ENCODE assay signal across 32 cellular contexts in the genomic region with DNA sequence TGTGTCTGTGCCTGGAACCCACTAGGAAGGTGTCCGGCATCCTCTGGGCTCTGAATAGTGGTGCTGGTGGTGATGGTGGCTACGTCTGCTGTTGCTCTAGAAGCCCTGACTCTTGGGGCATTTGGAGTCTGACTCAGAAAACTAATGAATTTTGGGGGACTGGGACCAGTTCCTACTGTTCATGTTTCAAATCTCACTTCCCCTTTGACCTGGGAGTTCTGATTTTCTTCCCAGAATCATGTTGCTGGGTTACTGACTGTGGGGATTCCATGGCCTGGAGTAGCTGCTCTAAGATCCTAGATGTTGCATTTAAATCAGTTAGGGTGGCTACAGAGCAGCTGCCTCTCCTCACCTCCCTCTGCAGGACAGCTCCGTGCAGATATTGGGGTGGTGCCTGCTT. TPM values are rescaled to one million over a fixed set of nuclear protein-coding genes. Genes with fewer than 3 reads are reported as not detected.
DNase-seq lines count a peak whose midpoint lies in the region; ATAC-seq and TF ChIP-seq lines count a peak whose summit lies in the region.
"Had no signal": no experiment of that assay in that cellular context is flagged by ENCODE, and none has a peak within 500 bp of the region (broad histone marks: within the 10 kb centered on the region; RNA-seq: fewer than 3 reads in every experiment).

No MANE protein-coding gene starts in this region.

- ATAC-seq in activated B cell treated with CpG ODN at 0.5 μM for 24 hours (ENCODE audit: low read depth) (no peak), GM18519 (IDR thresholded peaks at IDR 0.05; ENCODE audit: low FRiP score, unreplicated experiment) (no peak), HG03520 (IDR thresholded peaks at IDR 0.05; ENCODE audit: unreplicated experiment) (no peak)
- ATAC-seq: foreskin keratinocyte, GM23338, psoas muscle, T-helper 17 cell had no signal

- DNase-seq in CD14-positive monocyte (ENCODE audit: low spot score): no peak
- peak; percentile 44 for DNase-seq in GM12865 (ENCODE audit: low read depth)
- DNase-seq in activated B cell treated with CpG ODN at 0.5 μM for 24 hours: no peak
- no peak for DNase-seq in neural crest cell (ENCODE audit: low read depth, low spot score)
- DNase-seq in SW 1271 (lab: John Stamatoyannopoulos, UW): no peak
- DNase-seq: ACHN; activated CD4-positive, alpha-beta memory T cell treated with anti-CD3 and anti-CD28 coated beads for 36 hours; activated CD4-positive, CD25-positive, alpha-beta regulatory T cell treated with anti-CD3 and anti-CD28 coated beads, Interleukin-2, amount 50 U/mL, for 72 hours; activated naive CD4-positive, alpha-beta T cell treated with Interleukin-2 at 50 U/mL for 16 hours; BE2C; DMS153; foreskin keratinocyte; head of caudate nucleus; IMR-90; islet precursor cell; left ventricle myocardium inferior; NCI-H1092; NCI-H1694 treated with DMSO at 0.1 percent for 48 hours; NCI-H2171; NCI-H526; nucleus accumbens; PC-9; psoas muscle; stimulated activated CD4-positive, alpha-beta T cell treated with anti-CD3 and anti-CD28 coated beads, Interleukin-4, amount 100 ng/mL, for 24 hours; T-helper 17 cell had no signal

- intact Hi-C loops in CD14-positive monocyte (cut with micrococcal nuclease): no loop called here
- intact Hi-C loops in activated B cell treated with CpG ODN at 0.5 μM for 24 hours (cut with micrococcal nuclease): loop anchor here (5.0 kb wide), 1 partner anchor 140 kb away; no protein-coding TSS in a partner anchor

- H3K27ac Mint-ChIP-seq in CD14-positive monocyte: peak overlapping the region in 4 of 7 donors; percentile 7 to 48 (median 28)
- H3K27ac Mint-ChIP-seq in activated B cell treated with CpG ODN at 0.5 μM for 24 hours: peak overlapping the region; percentile 99
- H3K27ac Mint-ChIP-seq in neural crest cell (ENCODE audit: unreplicated experiment): no peak overlapping the region
- H3K27ac Mint-ChIP-seq: activated CD4-positive, alpha-beta memory T cell treated with anti-CD3 and anti-CD28 coated beads for 36 hours; activated T-helper 1 cell treated with anti-CD3 and anti-CD28 coated beads, Interleukin-12 subunit alpha, Interleukin-12 subunit beta, Interleukin-2, Interleukin-4 antibody, amounts not matched to agents 30 ng/mL and 10 ng/mL and 1 ng/mL, durations not matched to agents 14 hours and 24 hours and 36 hours; brain; GM23338; T-helper 17 cell had no signal

- H3K27me3 Mint-ChIP-seq in CD14-positive monocyte (ENCODE audit: low read depth in 3 of 3) (peaks cover 17 to 26% (median 19%) of the 10 kb centered on the region in 3 donors), activated B cell treated with CpG ODN at 0.5 μM for 24 hours (no peaks in the 10 kb centered on the region), neural crest cell (ENCODE audit: low read depth) (peaks cover 43% of the 10 kb centered on the region)

- H3K4me1 Mint-ChIP-seq in CD14-positive monocyte (peaks cover 64% of the 10 kb centered on the region), activated B cell treated with CpG ODN at 0.5 μM for 24 hours (peaks cover 76% of the 10 kb centered on the region), neural crest cell (peaks cover 7% of the 10 kb centered on the region)

- H3K9me3 Mint-ChIP-seq in CD14-positive monocyte (peaks cover 0 to 2% (median 0%) of the 10 kb centered on the region in 7 donors), activated B cell treated with CpG ODN at 0.5 μM for 24 hours (no peaks in the 10 kb centered on the region), neural crest cell (no peaks in the 10 kb centered on the region)
- H3K9me3 Mint-ChIP-seq: activated CD4-positive, alpha-beta memory T cell treated with anti-CD3 and anti-CD28 coated beads for 36 hours; activated T-helper 1 cell treated with anti-CD3 and anti-CD28 coated beads, Interleukin-12 subunit alpha, Interleukin-12 subunit beta, Interleukin-2, Interleukin-4 antibody, amounts not matched to agents 30 ng/mL and 10 ng/mL and 1 ng/mL, durations not matched to agents 14 hours and 24 hours and 36 hours; brain; GM23338 had no signal

- CTCF ChIA-PET in activated B cell treated with CpG ODN at 0.5 μM for 24 hours (lab: Charles Lee): interaction anchor here (0.7 to 5.7 kb wide), 5 partner anchors 12 to 63 kb away, joined by 3 to 44 read pairs (median 21); no protein-coding TSS in a partner anchor

- H3K36me3 Mint-ChIP-seq in CD14-positive monocyte: no peaks in the 10 kb centered on the region
- H3K36me3 Mint-ChIP-seq in activated B cell treated with CpG ODN at 0.5 μM for 24 hours (ENCODE audit: low read depth): peaks cover 73% of the 10 kb centered on the region
- H3K36me3 Mint-ChIP-seq in neural crest cell (ENCODE audit: low read depth): no peaks in the 10 kb centered on the region
- H3K36me3 Mint-ChIP-seq: activated CD4-positive, alpha-beta memory T cell treated with anti-CD3 and anti-CD28 coated beads for 36 hours; brain had no signal

- POLR2A ChIA-PET in activated B cell treated with CpG ODN at 0.5 μM for 24 hours (lab: Charles Lee): interaction anchor here (0.5 to 6.2 kb wide), 12 partner anchors 11 to 285 kb away, joined by 5 to 122 read pairs (median 32); a partner anchor contains a TSS

- TF ChIP-seq CTCF in CD14-positive monocyte (IDR thresholded peaks at IDR 0.05) (no peak), GM12865 (IDR thresholded peaks at IDR 0.05; ENCODE audit: insufficient read depth, low read depth, low read length, missing control alignments) (no peak), activated B cell treated with CpG ODN at 0.5 μM for 24 hours (IDR thresholded peaks at IDR 0.05) (no peak), neural crest cell (conservative IDR thresholded peaks at IDR 0.05) (no peak)

- peak overlapping the region; percentile 88 for H3K4me3 ChIP-seq in GM12865 (ENCODE audit: low read depth, low read length)
- H3K4me3 ChIP-seq: esophagus muscularis mucosa, GM23338, left ventricle myocardium inferior, PC-9, psoas muscle, SK-N-MC had no signal

- H3K4me3 Mint-ChIP-seq in CD14-positive monocyte: peak overlapping the region; percentile 27 to 51
- peak overlapping the region; percentile 98 for H3K4me3 Mint-ChIP-seq in activated B cell treated with CpG ODN at 0.5 μM for 24 hours
- H3K4me3 Mint-ChIP-seq in neural crest cell: peak overlapping the region; percentile 39
- H3K4me3 Mint-ChIP-seq: activated CD4-positive, alpha-beta memory T cell treated with anti-CD3 and anti-CD28 coated beads for 36 hours; activated T-helper 1 cell treated with anti-CD3 and anti-CD28 coated beads, Interleukin-12 subunit alpha, Interleukin-12 subunit beta, Interleukin-2, Interleukin-4 antibody, amounts not matched to agents 30 ng/mL and 10 ng/mL and 1 ng/mL, durations not matched to agents 14 hours and 24 hours and 36 hours; GM23338; T-helper 17 cell had no signal

RNA-seq across cellular contexts. Expression of a gene that starts 3.2 kb away (rescaled TPM):
- polyA plus RNA-seq in CD14-positive monocyte: 1 to 10 TPM; 2.9 to 4.4 TPM
- total RNA-seq in activated B cell treated with CpG ODN at 0.5 μM for 24 hours (332 and 341 TPM in 2 replicates), neural crest cell (15.9 and 16.7 TPM in 2 replicates)

RNA-seq across cellular contexts. Expression of a gene that starts 40.7 kb away (rescaled TPM):
- polyA plus RNA-seq in CD14-positive monocyte: not detected
- total RNA-seq in activated B cell treated with CpG ODN at 0.5 μM for 24 hours: 0.66 and 1.8 TPM in 2 replicates
- total RNA-seq in neural crest cell: 104 and 119 TPM in 2 replicates
- total RNA-seq: T-helper 17 cell had no signal

Comparison
In these comparisons a context has a peak if more than half of its experiments do, and no peak if none do; other contexts are left out.
1. H3K4me3 Mint-ChIP-seq: peak in every context shown above with its lines; median percentile 98 in activated B cell treated with CpG ODN at 0.5 μM for 24 hours; 39 in CD14-positive monocyte; 39 in neural crest cell.
2. RNA of a gene that starts 3.2 kb away (total RNA-seq): 332 to 341 TPM in activated B cell treated with CpG ODN at 0.5 μM for 24 hours; 15.9 to 16.7 TPM in neural crest cell; every median in the first group is over 10 times any median in the second.
3. RNA of a gene that starts 40.7 kb away (total RNA-seq): 104 to 119 TPM in neural crest cell; 0.66 to 1.8 TPM in activated B cell treated with CpG ODN at 0.5 μM for 24 hours; every median in the first group is over 10 times any median in the second.